ENCODE assay signal across 8 cellular contexts in the genomic region with DNA sequence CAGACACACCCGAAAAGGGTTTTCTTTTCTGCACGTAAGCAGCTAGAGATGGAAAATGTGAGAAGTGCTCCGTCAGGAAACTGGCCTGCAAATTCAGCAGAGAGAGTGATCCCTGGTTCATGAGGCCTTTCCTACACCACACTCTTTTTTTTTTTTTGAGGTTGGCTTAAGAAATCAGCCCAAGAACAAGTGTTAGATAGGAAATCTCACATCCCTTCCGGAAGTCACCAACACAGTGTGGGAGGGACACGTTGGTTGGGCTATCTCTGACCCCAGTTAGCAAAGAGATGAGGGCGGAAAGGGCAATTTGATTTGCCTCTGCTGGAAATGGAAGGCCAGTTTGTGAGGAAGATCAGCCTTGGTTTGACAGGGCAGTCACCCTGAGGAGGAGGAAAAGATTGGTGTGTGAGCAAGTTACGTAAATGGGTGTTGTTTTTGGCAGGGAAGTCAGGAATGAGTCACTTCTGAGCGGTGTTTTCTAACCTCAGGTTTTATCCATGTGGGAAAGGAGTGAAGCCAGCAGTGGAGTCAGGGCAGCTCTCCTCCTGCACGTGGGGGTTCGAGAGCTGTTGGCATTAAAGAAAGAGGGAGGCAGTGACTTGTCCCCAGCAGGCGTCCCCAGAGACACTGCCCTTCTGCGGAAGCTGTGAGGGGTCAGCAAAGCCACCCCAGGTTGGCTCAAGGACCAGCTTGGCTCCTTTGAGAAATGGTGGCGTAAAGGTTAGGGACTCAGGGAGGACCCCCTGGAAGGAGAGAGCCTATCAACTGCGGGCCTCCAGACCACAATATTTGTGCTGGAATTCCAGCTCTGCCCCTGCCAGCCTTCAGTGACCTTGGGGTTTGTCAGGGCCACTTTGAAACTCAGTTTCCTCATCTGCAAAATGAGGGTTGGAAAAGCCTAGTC.
DNase-seq lines count a peak whose midpoint lies in the region; ATAC-seq and TF ChIP-seq lines count a peak whose summit lies in the region.

No MANE protein-coding gene starts in this region.

- intact Hi-C loops in activated naive CD4-positive, alpha-beta T cell treated with anti-CD3 and anti-CD28 coated beads for 36 hours (cut with micrococcal nuclease): no loop called here
- intact Hi-C loops in esophagus squamous epithelium (cut with DNase I): no loop called here

- H3K27me3 ChIP-seq in esophagus squamous epithelium: no peaks in the 10 kb centered on the region

- peaks cover 31 to 93% (median 48%) of the 10 kb centered on the region in 3 donors for H3K4me1 ChIP-seq in esophagus squamous epithelium

- no peak overlapping the region for H3K4me3 ChIP-seq in esophagus squamous epithelium

- TF ChIP-seq POLR2A in esophagus squamous epithelium (IDR thresholded peaks at IDR 0.05): peak in 2 of 4 donors; percentile 33 to 82

- H3K27me3 Mint-ChIP-seq in activated naive CD4-positive, alpha-beta T cell treated with anti-CD3 and anti-CD28 coated beads for 36 hours (ENCODE audit: low read depth): no peaks in the 10 kb centered on the region

- peak overlapping the region; percentile 88 to 96 (median 90) for H3K27ac ChIP-seq in esophagus squamous epithelium

- no peak for TF ChIP-seq CTCF in esophagus squamous epithelium (IDR thresholded peaks at IDR 0.05)
- no peak for TF ChIP-seq CTCF in omental fat pad (IDR thresholded peaks at IDR 0.05)

- CTCF ChIA-PET in activated naive CD4-positive, alpha-beta T cell treated with anti-CD3 and anti-CD28 coated beads for 36 hours (lab: Charles Lee): no interaction called here

- H3K9me3 Mint-ChIP-seq in activated naive CD4-positive, alpha-beta T cell treated with anti-CD3 and anti-CD28 coated beads for 36 hours: peaks cover 2% of the 10 kb centered on the region

- peaks cover 35% of the 10 kb centered on the region for H3K36me3 Mint-ChIP-seq in activated naive CD4-positive, alpha-beta T cell treated with anti-CD3 and anti-CD28 coated beads for 36 hours (ENCODE audit: low read depth)

- H3K9me3 ChIP-seq in esophagus squamous epithelium: no peaks in the 10 kb centered on the region

- no peak for DNase-seq in activated naive CD4-positive, alpha-beta T cell treated with anti-CD3 and anti-CD28 coated beads for 36 hours
- no peak for DNase-seq in activated naive CD4-positive, alpha-beta T cell treated with anti-CD3 and anti-CD28 coated beads, Interleukin-2, amount 50 U/mL, for 16 hours
- DNase-seq in UCSD-AML1 (lab: John Stamatoyannopoulos, UW; ENCODE audit: unreplicated experiment): peak; percentile 84
- DNase-seq in esophagus squamous epithelium (lab: John Stamatoyannopoulos, UW): no peak
- no peak for DNase-seq in omental fat pad (ENCODE audit: low spot score)
- no peak for DNase-seq in cerebellum (ENCODE audit: low spot score)

- ATAC-seq in omental fat pad (ENCODE audit: low FRiP score): peak; percentile 84
- no peak for ATAC-seq in HG02870 (IDR thresholded peaks at IDR 0.05; ENCODE audit: unreplicated experiment)
- no peak for ATAC-seq in GM21528 (IDR thresholded peaks at IDR 0.05; ENCODE audit: low FRiP score, unreplicated experiment)

- H3K4me3 Mint-ChIP-seq in activated naive CD4-positive, alpha-beta T cell treated with anti-CD3 and anti-CD28 coated beads for 36 hours: no peak overlapping the region

- H3K4me1 Mint-ChIP-seq in activated naive CD4-positive, alpha-beta T cell treated with anti-CD3 and anti-CD28 coated beads for 36 hours (ENCODE audit: low read depth): peaks cover 47% of the 10 kb centered on the region

- peak overlapping the region; percentile 57 for H3K27ac Mint-ChIP-seq in activated naive CD4-positive, alpha-beta T cell treated with anti-CD3 and anti-CD28 coated beads for 36 hours

- H3K36me3 ChIP-seq in esophagus squamous epithelium: no peaks in the 10 kb centered on the region

- WGBS in esophagus squamous epithelium, 2 donors: 22 to 24% methylated on average over 14 of the region's 14 CpGs
